In genomic region chr1:54701066-54701465, GRCh38 we compare ENCODE assay signal across 22 cellular contexts. TPM values are rescaled to one million over a fixed set of nuclear protein-coding genes. Genes with fewer than 3 reads are reported as not detected.
DNase-seq lines count a peak whose midpoint lies in the region; ATAC-seq, FAIRE-seq and TF ChIP-seq lines count a peak whose summit lies in the region.
"Had no signal": no experiment of that assay in that cellular context is flagged by ENCODE, and none has a peak within 500 bp of the region (broad histone marks: within the 10 kb centered on the region; RNA-seq: fewer than 3 reads in every experiment).

No MANE protein-coding gene starts in this region.

- ATAC-seq in activated CD8-positive, alpha-beta memory T cell treated with anti-CD3 and anti-CD28 coated beads, Interleukin-2, amount 10 ng/mL, durations not matched to agents 7 days and 5 days, result no peak
- peak; percentile 13; the same call in 1 of the 3 replicates for ATAC-seq in K562

- H2BK12ac ChIP-seq in H9 (ENCODE audit: insufficient read length, low read depth, low read length), result no peak overlapping the region
- H2BK12ac ChIP-seq in neuronal stem cell (ENCODE audit: low read length), result no peak overlapping the region

- H3K4me2 ChIP-seq in H9 (ENCODE audit: insufficient read depth, insufficient read length, low read length) (no peak overlapping the region), K562 (ENCODE audit: insufficient read depth, low read length) (no peak overlapping the region), neuronal stem cell (ENCODE audit: insufficient read depth, low read length, poor library complexity, severe bottlenecking) (no peak overlapping the region)

- POLR2A ChIA-PET in K562 (lab: Yijun Ruan, JAX), result interaction anchor here (0.7 to 2.5 kb wide), 3 partner anchors 15 to 330 kb away, joined by 3 to 6 read pairs (median 3); no protein-coding TSS in a partner anchor

- H3K27me3 Mint-ChIP-seq in activated CD8-positive, alpha-beta memory T cell treated with anti-CD3 and anti-CD28 coated beads, Interleukin-2, amount 10 ng/mL, durations not matched to agents 7 days and 5 days, result peaks cover 23% of the 10 kb centered on the region
- peaks cover 18% of the 10 kb centered on the region for H3K27me3 Mint-ChIP-seq in H9 (ENCODE audit: low read depth)

- H2BK15ac ChIP-seq in H9 (ENCODE audit: low read depth, low read length) (no peak overlapping the region), neuronal stem cell (ENCODE audit: low read length) (no peak overlapping the region)

- no peak overlapping the region for H3K27ac ChIP-seq in H9 (ENCODE audit: insufficient read length, low read depth, low read length)
- H3K27ac ChIP-seq in K562 (ENCODE audit: extremely low read depth, low read depth, low read length), result no peak overlapping the region
- H3K27ac ChIP-seq in neuronal stem cell (replicated peaks; ENCODE audit: low read length), result no peak overlapping the region

- no peaks in the 10 kb centered on the region for H3K23me2 ChIP-seq in H9 (ENCODE audit: insufficient read length, low read depth, low read length, poor library complexity, severe bottlenecking)

- in situ Hi-C loops in K562 (cut with MboI), result no loop called here

- intact Hi-C loops in K562 (cut with micrococcal nuclease), result no loop called here

- no peak overlapping the region for H2AK5ac ChIP-seq in H9 (ENCODE audit: insufficient read length, low read length)
- no peak overlapping the region for H2AK5ac ChIP-seq in neuronal stem cell (ENCODE audit: low read depth, low read length)

- H3K4me3 Mint-ChIP-seq in activated CD8-positive, alpha-beta memory T cell treated with anti-CD3 and anti-CD28 coated beads, Interleukin-2, amount 10 ng/mL, durations not matched to agents 7 days and 5 days, result no peak overlapping the region
- no peak overlapping the region for H3K4me3 Mint-ChIP-seq in H9
- H3K4me3 Mint-ChIP-seq: CD4-positive, alpha-beta memory T cell had no signal

- no peak overlapping the region for H2BK120ac ChIP-seq in H9 (ENCODE audit: low read depth, low read length, poor library complexity, severe bottlenecking)
- no peak overlapping the region for H2BK120ac ChIP-seq in neuronal stem cell (ENCODE audit: low read depth, low read length)

- H3K4me1 Mint-ChIP-seq in activated CD8-positive, alpha-beta memory T cell treated with anti-CD3 and anti-CD28 coated beads, Interleukin-2, amount 10 ng/mL, durations not matched to agents 7 days and 5 days, result no peaks in the 10 kb centered on the region
- peaks cover 0 to 3% of the 10 kb centered on the region in 2 experiments; a peak in 1 of 4 replicates for H3K4me1 Mint-ChIP-seq in H9

- H3K36me3 ChIP-seq in K562 (ENCODE audit: control insufficient read depth, insufficient read depth, low read length), result no peaks in the 10 kb centered on the region
- no peaks in the 10 kb centered on the region for H3K36me3 ChIP-seq in neuronal stem cell (replicated peaks in 1 of 2; ENCODE audit: control insufficient read depth in 2 of 2, insufficient read depth in 2 of 2, low read length in 2 of 2)

- H3K9me3 ChIP-seq in H9 (ENCODE audit: control insufficient read depth, low read depth, low read length) (no peaks in the 10 kb centered on the region), K562 (replicated peaks; ENCODE audit: control insufficient read depth, insufficient read depth, low read depth, low read length) (no peaks in the 10 kb centered on the region), neuronal stem cell (replicated peaks in 1 of 2; ENCODE audit: control insufficient read depth in 2 of 2, insufficient read depth in 1 of 2, low read depth in 1 of 2, low read length in 2 of 2) (no peaks in the 10 kb centered on the region)

- no peak overlapping the region for H3K27ac Mint-ChIP-seq in activated CD8-positive, alpha-beta memory T cell treated with anti-CD3 and anti-CD28 coated beads, Interleukin-2, amount 10 ng/mL, durations not matched to agents 7 days and 5 days
- H3K27ac Mint-ChIP-seq in H9, result no peak overlapping the region
- H3K27ac Mint-ChIP-seq: CD4-positive, alpha-beta memory T cell had no signal

- H2BK20ac ChIP-seq in H9 (ENCODE audit: low read depth, low read length, poor library complexity, severe bottlenecking), result no peak overlapping the region

- BruUV-seq in K562 (replicated peaks; lab: Mats Ljungman, UMichigan), result no TSS peak

- no peak overlapping the region for H3K4me3 ChIP-seq in K562
- no peak overlapping the region for H3K4me3 ChIP-seq in neuronal stem cell (ENCODE audit: low read length in 2 of 2)

- H3K79me2 ChIP-seq in H9 (ENCODE audit: insufficient read depth, low read length), result no peaks in the 10 kb centered on the region
- H3K79me2 ChIP-seq in K562 (ENCODE audit: control insufficient read depth, insufficient read depth, low read length), result no peaks in the 10 kb centered on the region

- WGBS in H9 (ENCODE audit: extremely low coverage, insufficient read length, low lambda C conversion rate), result no CpG with 5 or more reads among the region's 9 CpGs
- 4% methylated on average over 9 of the region's 9 CpGs for WGBS in K562 (ENCODE audit: insufficient coverage, low coverage, missing lambda C conversion rate)
- no CpG with 5 or more reads among the region's 9 CpGs for WGBS in neuronal stem cell (ENCODE audit: extremely low coverage in 2 of 2, insufficient read length in 2 of 2, insufficient replicate concordance in 1 of 2), 2 donors

- no peak overlapping the region for H3T11ph ChIP-seq in H9 (ENCODE audit: low read length)

- H3K23ac ChIP-seq in H9 (ENCODE audit: insufficient read length, low read depth, low read length) (no peak overlapping the region), neuronal stem cell (ENCODE audit: low read depth, low read length, poor library complexity) (peak overlapping the region; percentile 62)

- H4K91ac ChIP-seq in H9 (ENCODE audit: insufficient read length, low read depth, low read length) (no peak overlapping the region), neuronal stem cell (ENCODE audit: low read depth, low read length, poor library complexity) (no peak overlapping the region)

- H4K8ac ChIP-seq in H9 (replicated peaks; ENCODE audit: insufficient read length, low read depth, low read length) (no peak overlapping the region), neuronal stem cell (ENCODE audit: low read depth, low read length) (no peak overlapping the region)

- TF ChIP-seq CTCF in H9 (conservative IDR thresholded peaks at IDR 0.05) (no peak), K562 (IDR thresholded peaks at IDR 0.05 in 2 of 3, conservative IDR thresholded peaks at IDR 0.05 in 1 of 3; ENCODE audit: insufficient read depth in 2 of 3, low read depth in 1 of 3, low read length in 3 of 3) (no peak)

- no peak for TF ChIP-seq POLR2A in K562 (conservative IDR thresholded peaks at IDR 0.05)

- CTCF ChIA-PET in activated CD8-positive, alpha-beta memory T cell treated with anti-CD3 and anti-CD28 coated beads, Interleukin-2, amount 10 ng/mL, durations not matched to agents 7 days and 5 days (lab: Charles Lee), result interaction anchor here (1.2 kb wide), 1 partner anchor 24 kb away, joined by 3 read pairs; no protein-coding TSS in a partner anchor
- CTCF ChIA-PET in K562 (lab: Yijun Ruan, JAX; ENCODE audit: low intra/inter-chr PET ratio), result no interaction called here

- no peak for FAIRE-seq in K562 (lab: Jason Lieb, UNC)
- FAIRE-seq: GM12891, GM18507, H54 had no signal

- no peaks in the 10 kb centered on the region for H3K36me3 Mint-ChIP-seq in activated CD8-positive, alpha-beta memory T cell treated with anti-CD3 and anti-CD28 coated beads, Interleukin-2, amount 10 ng/mL, durations not matched to agents 7 days and 5 days
- H3K36me3 Mint-ChIP-seq in H9 (ENCODE audit: insufficient read depth in 1 of 3, low read depth in 3 of 3), result no peaks in the 10 kb centered on the region
- H3K36me3 Mint-ChIP-seq: CD4-positive, alpha-beta memory T cell had no signal

- H3K4ac ChIP-seq in H9 (ENCODE audit: low read depth, low read length), result no peak overlapping the region
- H3K4ac ChIP-seq in neuronal stem cell (ENCODE audit: low read length), result peak overlapping the region; percentile 4

- peak; percentile 29 for DNase-seq in activated CD8-positive, alpha-beta memory T cell treated with anti-CD3 and anti-CD28 coated beads, Interleukin-2, amount 10 ng/mL, durations not matched to agents 7 days and 5 days
- no peak for DNase-seq in activated CD8-positive, alpha-beta memory T cell treated with anti-CD3 and anti-CD28 coated beads, Interleukin-2, amount 50 U/mL, for 4 hours
- DNase-seq in H9 (peak; percentile 17), K562 (ENCODE audit: extremely low read depth in 1 of 4, low spot score in 3 of 4) (no peak), neuronal stem cell (ENCODE audit: low spot score) (no peak), hippocampal formation (lab: John Stamatoyannopoulos, UW) (no peak)
- DNase-seq: C1 segment of cervical spinal cord; Calu3; CD4-positive, alpha-beta memory T cell; COR-L47; DMS53; DMS79 treated with DMSO at 0.1 percent for 48 hours; GF-D8; GOT3; HCEC 1CT had no signal

- no peaks in the 10 kb centered on the region for H3K79me1 ChIP-seq in H9 (ENCODE audit: insufficient read depth, low read depth, low read length, poor library complexity, severe bottlenecking)
- no peaks in the 10 kb centered on the region for H3K79me1 ChIP-seq in neuronal stem cell (ENCODE audit: low read depth, low read length)

- H3K9ac ChIP-seq in H9 (ENCODE audit: extremely low read depth, insufficient read length, low read length) (no peak overlapping the region), K562 (ENCODE audit: insufficient read depth in 1 of 2, low read depth in 2 of 2, low read length in 2 of 2) (no peak overlapping the region), neuronal stem cell (ENCODE audit: low read depth, low read length, poor library complexity) (no peak overlapping the region)

- H3K9me3 Mint-ChIP-seq in activated CD8-positive, alpha-beta memory T cell treated with anti-CD3 and anti-CD28 coated beads, Interleukin-2, amount 10 ng/mL, durations not matched to agents 7 days and 5 days (ENCODE audit: low read depth), result no peaks in the 10 kb centered on the region
- H3K9me3 Mint-ChIP-seq in H9, result no peaks in the 10 kb centered on the region
- H3K9me3 Mint-ChIP-seq: CD4-positive, alpha-beta memory T cell had no signal

- no peak overlapping the region for H4K5ac ChIP-seq in H9 (ENCODE audit: insufficient read length, low read depth, low read length)

- TF ChIP-seq EP300 in K562 (IDR thresholded peaks at IDR 0.05; ENCODE audit: low read length), result no peak

- H3K27me3 ChIP-seq in H9 (ENCODE audit: insufficient read depth, low read length) (no peaks in the 10 kb centered on the region; the same call in 1 of the 2 replicates), K562 (ENCODE audit: control insufficient read depth in 2 of 2, insufficient read depth in 2 of 2, low read length in 2 of 2) (peaks cover 32 to 64% of the 10 kb centered on the region in 2 experiments), neuronal stem cell (ENCODE audit: control insufficient read depth in 3 of 3, insufficient read depth in 3 of 3, low read depth in 1 of 3, low read length in 3 of 3) (peaks cover 0 to 34% (median 0%) of the 10 kb centered on the region in 3 experiments)

- no peaks in the 10 kb centered on the region for H3K4me1 ChIP-seq in H9 (ENCODE audit: insufficient read depth, low read length)
- no peaks in the 10 kb centered on the region; a peak in 1 of 5 replicates for H3K4me1 ChIP-seq in K562 (replicated peaks in 1 of 2; ENCODE audit: control insufficient read depth in 2 of 2, insufficient read depth in 2 of 2, low read length in 2 of 2)
- H3K4me1 ChIP-seq in neuronal stem cell (ENCODE audit: control insufficient read depth in 2 of 2, insufficient read depth in 1 of 2, low read depth in 1 of 2, low read length in 2 of 2), result peaks cover 0 to 3% of the 10 kb centered on the region in 2 donors

- H3K14ac ChIP-seq in H9 (ENCODE audit: insufficient read depth, low read length) (no peak overlapping the region), neuronal stem cell (ENCODE audit: low read length) (peak overlapping the region; percentile 40)

- no peaks in the 10 kb centered on the region for H4K20me1 ChIP-seq in H9 (ENCODE audit: control insufficient read depth, insufficient read depth, insufficient read length)
- peaks cover 9% of the 10 kb centered on the region; the same call in 1 of the 2 replicates for H4K20me1 ChIP-seq in K562 (replicated peaks; ENCODE audit: control insufficient read depth, insufficient read depth, low read length)

- H2BK5ac ChIP-seq in H9 (ENCODE audit: insufficient read length, low read length), result no peak overlapping the region
- H2BK5ac ChIP-seq in neuronal stem cell (ENCODE audit: low read length), result no peak overlapping the region

- no peak for TF ChIP-seq RAD21 in K562 (CRISPR knock-in tag; conservative IDR thresholded peaks at IDR 0.05 in 1 of 2, IDR thresholded peaks at IDR 0.05 in 1 of 2)

- H3K9me1 ChIP-seq in K562 (ENCODE audit: control insufficient read depth, insufficient read depth, low read length), result no peaks in the 10 kb centered on the region

- H3K18ac ChIP-seq in H9 (ENCODE audit: insufficient read length, low read depth, low read length), result no peak overlapping the region
- H3K18ac ChIP-seq in neuronal stem cell (ENCODE audit: low read length), result no peak overlapping the region

- no peak overlapping the region for H3K56ac ChIP-seq in H9 (ENCODE audit: insufficient read length, low read depth, low read length)

- H2AFZ ChIP-seq in H9 (ENCODE audit: low read length) (no peak overlapping the region), K562 (ENCODE audit: low read depth, low read length) (no peak overlapping the region), neuronal stem cell (ENCODE audit: low read length) (no peak overlapping the region)

RNA-seq across cellular contexts. Expression of gene TTC4, which starts 14.6 kb away (rescaled TPM):
- 10 to 100 TPM; 19.6 to 26.3 TPM for total RNA-seq in activated CD8-positive, alpha-beta memory T cell treated with anti-CD3 and anti-CD28 coated beads, Interleukin-2, amount 10 ng/mL, durations not matched to agents 7 days and 5 days
- total RNA-seq in H9 (2021) (30.0 and 30.8 TPM in 2 replicates), K562 (2014; rRNA removed) (36.3 and 41.1 TPM in 2 replicates), K562 (2014; rRNA removed; fragmentation: Illumina TruSeq; extraction: Trizol) (66.7 and 68.3 TPM in 2 replicates), K562 (2015; rRNA removed; fragmentation: Illumina TruSeq; extraction: Trizol) (66.3 and 76.3 TPM in 2 replicates), K562 (2021) (42.6 and 42.8 TPM in 2 replicates)
- 47.2 and 56.1 TPM in 2 replicates for total RNA-seq in K562 (2011; cell fraction: chromatin; rRNA removed; ENCODE audit: low replicate concordance)
- total RNA-seq in K562 (2011; cell fraction: nucleolus; rRNA removed), result 26.2 and 29.2 TPM in 2 replicates
- total RNA-seq in K562 (2011; cell fraction: nucleoplasm; rRNA removed), result 46.0 and 51.2 TPM in 2 replicates
- polyA plus RNA-seq in K562 (2011; rRNA removed) (47.8 and 54.1 TPM in 2 replicates), K562 (2014; fragmentation: Illumina TruSeq; extraction: Trizol) (52.4 and 69.9 TPM in 2 replicates), K562 (2014; fragmentation: Nextera tagmentation; extraction: Ambion mirVana) (100 to 1,000 TPM in 1 of 2 experiments, 10 to 100 TPM in 1; 46.1 to 111 TPM), K562 (2014; rRNA removed) (41.5 and 45.3 TPM in 2 replicates)
- 36.0 and 44.3 TPM in 2 replicates for polyA plus RNA-seq in K562 (2011; cell fraction: cytosol; rRNA removed)
- 28.6 and 31.9 TPM in 2 replicates for polyA plus RNA-seq in K562 (2011; cell fraction: nucleus; rRNA removed)
- 23.3 and 38.7 TPM in 2 replicates for polyA plus RNA-seq in K562 (2012)
- polyA minus RNA-seq in K562 (2011; rRNA and poly(A)+ RNA removed), result 41.2 and 45.3 TPM in 2 replicates
- 15.5 and 18.8 TPM in 2 replicates for polyA minus RNA-seq in K562 (2011; cell fraction: cytosol; rRNA and poly(A)+ RNA removed)
- 25.7 and 43.5 TPM in 2 replicates for polyA minus RNA-seq in K562 (2011; cell fraction: nucleus; rRNA and poly(A)+ RNA removed)
- 23.9 TPM for polyA plus RNA-seq in neuronal stem cell (2013, experiment 1 of 2)
- 24.2 TPM for polyA plus RNA-seq in neuronal stem cell (2013, experiment 2 of 2)

RNA-seq across cellular contexts. Expression of gene MROH7, which starts 59.5 kb away (rescaled TPM):
- not detected for total RNA-seq in activated CD8-positive, alpha-beta memory T cell treated with anti-CD3 and anti-CD28 coated beads, Interleukin-2, amount 10 ng/mL, durations not matched to agents 7 days and 5 days
- total RNA-seq in H9 (2021), result 0.09 TPM in 1 of 2 replicates, not detected in the other
- not detected in 2 replicates for total RNA-seq in K562 (2011; cell fraction: chromatin; rRNA removed; ENCODE audit: low replicate concordance)
- not detected in 2 replicates for total RNA-seq in K562 (2011; cell fraction: nucleolus; rRNA removed)
- not detected in 2 replicates for total RNA-seq in K562 (2011; cell fraction: nucleoplasm; rRNA removed)
- not detected in 2 replicates for total RNA-seq in K562 (2014; rRNA removed)
- not detected in 2 replicates for total RNA-seq in K562 (2014; rRNA removed; fragmentation: Illumina TruSeq; extraction: Trizol)
- not detected in 2 replicates for total RNA-seq in K562 (2015; rRNA removed; fragmentation: Illumina TruSeq; extraction: Trizol)
- total RNA-seq in K562 (2021), result not detected in 2 replicates
- polyA plus RNA-seq in K562 (2011; rRNA removed), result 0.03 TPM in 1 of 2 replicates, not detected in the other
- 0.01 TPM in 1 of 2 replicates, not detected in the other for polyA plus RNA-seq in K562 (2011; cell fraction: cytosol; rRNA removed)
- 0.48 TPM in 1 of 2 replicates, not detected in the other for polyA plus RNA-seq in K562 (2011; cell fraction: nucleus; rRNA removed)
- polyA plus RNA-seq in K562 (2012), result 0.04 TPM in 1 of 2 replicates, not detected in the other
- not detected in 2 replicates for polyA plus RNA-seq in K562 (2014; fragmentation: Illumina TruSeq; extraction: Trizol)
- not detected for polyA plus RNA-seq in K562 (2014; fragmentation: Nextera tagmentation; extraction: Ambion mirVana)
- not detected in 2 replicates for polyA plus RNA-seq in K562 (2014; rRNA removed)
- 0.24 TPM in 1 of 2 replicates, not detected in the other for polyA minus RNA-seq in K562 (2011; rRNA and poly(A)+ RNA removed)
- not detected in 2 replicates for polyA minus RNA-seq in K562 (2011; cell fraction: cytosol; rRNA and poly(A)+ RNA removed)
- polyA minus RNA-seq in K562 (2011; cell fraction: nucleus; rRNA and poly(A)+ RNA removed), result 0.33 TPM in 1 of 2 replicates, not detected in the other
- 0.32 TPM for polyA plus RNA-seq in neuronal stem cell (2013, experiment 1 of 2)
- polyA plus RNA-seq in neuronal stem cell (2013, experiment 2 of 2), result 0.46 TPM
- total RNA-seq: A172, A673, Daoy, G401 had no signal
- polyA plus RNA-seq: CD4-positive, alpha-beta memory T cell had no signal

Comparison
In these comparisons a context has a peak if more than half of its experiments do, and no peak if none do; other contexts are left out.
1. DNase-seq: peak in activated CD8-positive, alpha-beta memory T cell treated with anti-CD3 and anti-CD28 coated beads, Interleukin-2, amount 10 ng/mL, durations not matched to agents 7 days and 5 days (single experiment) and H9 (single experiment); none in activated CD8-positive, alpha-beta memory T cell treated with anti-CD3 and anti-CD28 coated beads, Interleukin-2, amount 50 U/mL, for 4 hours (single experiment), K562 (0 of 4), neuronal stem cell (single experiment) and hippocampal formation (0 of 2).